Comparison of ENCODE assay signal across 20 cellular contexts in the genomic region with DNA sequence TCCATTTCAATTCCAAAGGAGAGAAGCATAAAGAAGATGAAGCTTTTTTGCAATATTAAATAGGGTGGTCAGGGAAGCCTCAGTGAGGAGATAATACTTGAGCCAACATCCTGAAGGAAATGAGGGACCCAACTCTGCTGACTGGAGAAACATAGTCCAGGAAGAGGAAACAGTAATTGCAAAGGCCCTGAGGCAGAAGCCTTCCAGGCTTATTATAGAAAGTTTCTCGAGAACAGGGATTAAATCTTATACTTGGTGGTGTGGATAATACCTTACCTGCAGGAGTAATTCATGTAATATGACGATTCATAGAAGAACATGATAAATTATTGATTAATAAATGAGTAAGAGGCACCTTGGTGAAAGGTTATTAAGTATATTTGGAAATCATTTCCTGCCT. TPM values are rescaled to one million over a fixed set of nuclear protein-coding genes. Genes with fewer than 3 reads are reported as not detected.
DNase-seq lines count a peak whose midpoint lies in the region; ATAC-seq and TF ChIP-seq lines count a peak whose summit lies in the region.
"Had no signal": no experiment of that assay in that cellular context is flagged by ENCODE, and none has a peak within 500 bp of the region (broad histone marks: within the 10 kb centered on the region; RNA-seq: fewer than 3 reads in every experiment).

No MANE protein-coding gene starts in this region.

- H3K27me3 ChIP-seq in Loucy (ENCODE audit: insufficient read depth, low read length, poor library complexity, severe bottlenecking) (peaks cover 24% of the 10 kb centered on the region), endocrine pancreas (ENCODE audit: control insufficient read depth, insufficient read depth, low read length) (no peaks in the 10 kb centered on the region)
- H3K27me3 ChIP-seq: uterus had no signal

- no peak overlapping the region for H3K4me3 Mint-ChIP-seq in activated naive CD4-positive, alpha-beta T cell treated with anti-CD3 and anti-CD28 coated beads, Interleukin-2, amount 10 ng/mL, durations not matched to agents 7 days and 5 days
- peak overlapping the region; percentile 16 for H3K4me3 Mint-ChIP-seq in osteocyte (ENCODE audit: unreplicated experiment)

- H3K4me3 ChIP-seq in Loucy (ENCODE audit: low read length, poor library complexity, severe bottlenecking) (no peak overlapping the region), endocrine pancreas (ENCODE audit: control insufficient read depth, insufficient read depth, low read length) (peak overlapping the region; percentile 93)

- no peaks in the 10 kb centered on the region for H3K9me3 Mint-ChIP-seq in activated naive CD4-positive, alpha-beta T cell treated with anti-CD3 and anti-CD28 coated beads, Interleukin-2, amount 10 ng/mL, durations not matched to agents 7 days and 5 days
- no peaks in the 10 kb centered on the region for H3K9me3 Mint-ChIP-seq in activated naive CD4-positive, alpha-beta T cell treated with anti-CD3 and anti-CD28 coated beads, Interleukin-2, amount 50 U/mL, for 72 hours
- no peaks in the 10 kb centered on the region for H3K9me3 Mint-ChIP-seq in osteocyte (ENCODE audit: unreplicated experiment)
- H3K9me3 Mint-ChIP-seq: endodermal cell had no signal

- no peak for TF ChIP-seq CTCF in Loucy (conservative IDR thresholded peaks at IDR 0.05; ENCODE audit: low read length)
- no peak for TF ChIP-seq CTCF in osteocyte (IDR thresholded peaks at IDR 0.05)

- H3K9me3 ChIP-seq in Loucy (ENCODE audit: insufficient read depth, low read depth, low read length) (no peaks in the 10 kb centered on the region), endocrine pancreas (ENCODE audit: control insufficient read depth, low read length) (no peaks in the 10 kb centered on the region)
- H3K9me3 ChIP-seq: uterus had no signal

- no peaks in the 10 kb centered on the region for H3K27me3 Mint-ChIP-seq in activated naive CD4-positive, alpha-beta T cell treated with anti-CD3 and anti-CD28 coated beads, Interleukin-2, amount 10 ng/mL, durations not matched to agents 7 days and 5 days
- H3K27me3 Mint-ChIP-seq in osteocyte (ENCODE audit: unreplicated experiment) = no peaks in the 10 kb centered on the region

- H3K36me3 Mint-ChIP-seq in activated naive CD4-positive, alpha-beta T cell treated with anti-CD3 and anti-CD28 coated beads, Interleukin-2, amount 10 ng/mL, durations not matched to agents 7 days and 5 days = peaks cover 18% of the 10 kb centered on the region
- H3K36me3 Mint-ChIP-seq in activated naive CD4-positive, alpha-beta T cell treated with anti-CD3 and anti-CD28 coated beads, Interleukin-2, amount 50 U/mL, for 72 hours = peaks cover 37 to 42% of the 10 kb centered on the region in 2 donors
- no peaks in the 10 kb centered on the region for H3K36me3 Mint-ChIP-seq in osteocyte (ENCODE audit: unreplicated experiment)

- H3K27ac Mint-ChIP-seq in activated naive CD4-positive, alpha-beta T cell treated with anti-CD3 and anti-CD28 coated beads, Interleukin-2, amount 10 ng/mL, durations not matched to agents 7 days and 5 days = peak overlapping the region; percentile 13
- no peak overlapping the region for H3K27ac Mint-ChIP-seq in activated naive CD4-positive, alpha-beta T cell treated with anti-CD3 and anti-CD28 coated beads, Interleukin-2, amount 50 U/mL, for 72 hours
- no peak overlapping the region for H3K27ac Mint-ChIP-seq in osteocyte (ENCODE audit: unreplicated experiment)

- no peak overlapping the region for H3K4me2 ChIP-seq in Loucy (ENCODE audit: low read depth, low read length, poor library complexity, severe bottlenecking)

- H3F3A ChIP-seq in Loucy (ENCODE audit: low read depth) = no peaks in the 10 kb centered on the region

- peaks cover 37% of the 10 kb centered on the region for H3K79me2 ChIP-seq in Loucy (ENCODE audit: insufficient read depth, low read length)

- CTCF ChIA-PET in activated naive CD4-positive, alpha-beta T cell treated with anti-CD3 and anti-CD28 coated beads, Interleukin-2, amount 10 ng/mL, durations not matched to agents 7 days and 5 days (lab: Charles Lee) = no interaction called here

- no peak for ATAC-seq in activated naive CD4-positive, alpha-beta T cell treated with anti-CD3 and anti-CD28 coated beads, Interleukin-2, amount 50 U/mL, for 72 hours

- H3K9ac ChIP-seq in Loucy (ENCODE audit: low read depth, low read length, poor library complexity, severe bottlenecking) = no peak overlapping the region
- H3K9ac ChIP-seq in endocrine pancreas (ENCODE audit: control insufficient read depth, insufficient read depth, low read length) = no peak overlapping the region

- H4K20me1 ChIP-seq in Loucy (ENCODE audit: insufficient read depth, low read length, poor library complexity, severe bottlenecking) = peaks cover 12% of the 10 kb centered on the region

- H3K4me1 ChIP-seq in Loucy (ENCODE audit: insufficient read depth, low read length, poor library complexity, severe bottlenecking) (peaks cover 24% of the 10 kb centered on the region), endocrine pancreas (ENCODE audit: control insufficient read depth, insufficient read depth, low read length) (no peaks in the 10 kb centered on the region)
- H3K4me1 ChIP-seq: uterus had no signal

- no peaks in the 10 kb centered on the region for H3K9me2 ChIP-seq in Loucy (replicated peaks; ENCODE audit: low read depth, low read length)

- DNase-seq in activated naive CD4-positive, alpha-beta T cell treated with anti-CD3 and anti-CD28 coated beads, Interleukin-2, amount 10 ng/mL, durations not matched to agents 7 days and 5 days = no peak
- no peak for DNase-seq in activated naive CD4-positive, alpha-beta T cell treated with anti-CD3 and anti-CD28 coated beads, Interleukin-2, amount 50 U/mL, for 72 hours (ENCODE audit: low spot score in 2 of 2)
- DNase-seq in osteocyte (ENCODE audit: extremely low spot score, unreplicated experiment) (no peak), HuH-7.5 (ENCODE audit: low spot score) (no peak), GM19240 (ENCODE audit: insufficient read length, low spot score) (no peak)
- no peak for DNase-seq in stimulated activated CD4-positive, alpha-beta T cell treated with anti-CD3 and anti-CD28 coated beads, Interleukin-4, amount 100 ng/mL, for 24 hours
- DNase-seq: activated CD4-positive, alpha-beta T cell treated with anti-CD3 and anti-CD28 coated beads for 36 hours; central memory CD4-positive, alpha-beta T cell; endodermal cell; foreskin fibroblast; left ventricle myocardium superior; NCI-H1436 treated with DMSO at 0.1 percent for 48 hours; NCI-H226; retina; SHP77; stimulated activated CD4-positive, alpha-beta T cell treated with anti-CD3 and anti-CD28 coated beads, Interleukin-15, amount 100 ng/mL, for 24 hours; T-helper 9 cell; uterus had no signal

- H2AFZ ChIP-seq in Loucy (ENCODE audit: low read length) = 0 out of 2 replicates have a peak overlapping the region, but pooled peaks have one; percentile 2

- H3K4me1 Mint-ChIP-seq in activated naive CD4-positive, alpha-beta T cell treated with anti-CD3 and anti-CD28 coated beads, Interleukin-2, amount 10 ng/mL, durations not matched to agents 7 days and 5 days = peaks cover 36% of the 10 kb centered on the region
- H3K4me1 Mint-ChIP-seq in osteocyte (ENCODE audit: unreplicated experiment) = peaks cover 17% of the 10 kb centered on the region
- H3K4me1 Mint-ChIP-seq: endodermal cell had no signal

- no peaks in the 10 kb centered on the region for H3K36me3 ChIP-seq in Loucy (ENCODE audit: insufficient read depth, low read length)
- H3K36me3 ChIP-seq in endocrine pancreas (ENCODE audit: control insufficient read depth, insufficient read depth, low read length) = no peaks in the 10 kb centered on the region
- H3K36me3 ChIP-seq: uterus had no signal

RNA-seq across cellular contexts. Expression of a gene that starts 1.0 kb away (rescaled TPM):
- 10 to 100 TPM; 58.8 to 61.5 TPM for total RNA-seq in activated naive CD4-positive, alpha-beta T cell treated with anti-CD3 and anti-CD28 coated beads, Interleukin-2, amount 50 U/mL, for 72 hours
- total RNA-seq in osteocyte = 6.8 and 7.1 TPM in 2 replicates
